8 cellular contexts compared by ENCODE assay signal in genomic region chr1:148150945-148151879, GRCh38. TPM values are rescaled to one million over a fixed set of nuclear protein-coding genes. Genes with fewer than 3 reads are reported as not detected.
DNase-seq lines count a peak whose midpoint lies in the region; ATAC-seq and TF ChIP-seq lines count a peak whose summit lies in the region.
"Not testable (repeated sequence)": the region's sequence is repeated elsewhere in the genome, so short reads cannot be mapped to it uniquely, and the experiment has no call there.

No MANE protein-coding gene starts in this region.

- peaks cover 11 to 18% (median 15%) of the 10 kb centered on the region in 3 donors for H3K4me1 Mint-ChIP-seq in T-cell

- not testable (repeated sequence) for H3K36me3 Mint-ChIP-seq in T-cell

- H3K4me3 ChIP-seq in HFF-Myc (replicated peaks; ENCODE audit: low read depth, low read length), result peak overlapping the region; percentile 56
- peak overlapping the region; percentile 59 for H3K4me3 ChIP-seq in astrocyte of the spinal cord (ENCODE audit: low read depth, low read length)
- H3K4me3 ChIP-seq in heart right ventricle, result peak overlapping the region; percentile 67 to 88 (median 74)
- H3K4me3 ChIP-seq in neuron (ENCODE audit: low read length), result peak overlapping the region; percentile 60
- H3K4me3 ChIP-seq in urinary bladder (ENCODE audit: low read depth, low read length), result peak overlapping the region; percentile 56

- H3K4me3 Mint-ChIP-seq in T-cell, result peak overlapping the region; percentile 95 to 98 (median 96)

- H3K27ac ChIP-seq in heart right ventricle, result peak overlapping the region in 9 of 10 donors; percentile 66 to 89 (median 79)
- not testable (repeated sequence) for H3K27ac ChIP-seq in urinary bladder (ENCODE audit: low read depth)

- POLR2A ChIA-PET in T-cell (lab: Charles Lee), result interaction anchor here in 1 of 2 donors (0.6 kb wide), 1 partner anchor 113 kb away, joined by 3 read pairs; no protein-coding TSS in a partner anchor

- H3K4me1 ChIP-seq in heart right ventricle; neuron (ENCODE audit: insufficient read depth, low read length); urinary bladder (ENCODE audit: insufficient read depth): not testable (repeated sequence)

- not testable (repeated sequence) for H3K36me3 ChIP-seq in heart right ventricle; neuron (ENCODE audit: insufficient read depth, low read length); urinary bladder (ENCODE audit: insufficient read depth)

- intact Hi-C loops in heart right ventricle (cut with DNase I), result not testable (repeated sequence)

- 7 to 8% methylated on average over 52 of the region's 63 CpGs for WGBS in heart right ventricle, 2 donors
- WGBS in urinary bladder, result 5% methylated on average over 52 of the region's 63 CpGs

- H3K27me3 Mint-ChIP-seq in T-cell, result not testable (repeated sequence)

- H3K9me3 Mint-ChIP-seq in T-cell, result not testable (repeated sequence)

- H3K9me3 ChIP-seq in heart right ventricle; neuron (ENCODE audit: low read length): not testable (repeated sequence)

- in situ Hi-C loops in GM13976 (cut with MboI; ENCODE audit: low sequenced_read_pairs, unreplicated experiment); KBM-7 (cut with MboI; ENCODE audit: low pct_unique_long_range_greater_than_20kb, low sequenced_read_pairs); astrocyte of the spinal cord (cut with HindIII; ENCODE audit: low sequenced_read_pairs): not testable (repeated sequence)

- H3K27ac Mint-ChIP-seq in T-cell, result peak overlapping the region; percentile 71 to 89

- TF ChIP-seq CTCF in GM13976 (IDR thresholded peaks at IDR 0.05; ENCODE audit: borderline replicate concordance, control extremely low read depth, extremely low read depth, insufficient read depth, missing control alignments); HFF-Myc (IDR thresholded peaks at IDR 0.05; ENCODE audit: low read depth, low read length, missing control alignments); astrocyte of the spinal cord (IDR thresholded peaks at IDR 0.05; ENCODE audit: low read depth, low read length); heart right ventricle (IDR thresholded peaks at IDR 0.05): not testable (repeated sequence)

- H3K27me3 ChIP-seq in heart right ventricle; neuron (ENCODE audit: insufficient read depth, low read length): not testable (repeated sequence)

- ATAC-seq in T-cell (replicated peaks in 1 of 4) (peak; percentile 28 to 44 (median 36)), heart right ventricle (peak; percentile 51 to 84 (median 71))

- H2AFZ ChIP-seq in neuron (ENCODE audit: low read depth, low read length), result peak overlapping the region; percentile 3

- CTCF ChIA-PET in T-cell (lab: Charles Lee), result not testable (repeated sequence)

- DNase-seq in GM13976 (ENCODE audit: low spot score), result peak; percentile 21
- not testable (repeated sequence) for DNase-seq in HFF-Myc (ENCODE audit: extremely low read depth, low read depth)
- peak; percentile 25 for DNase-seq in KBM-7
- DNase-seq in T-cell, result peak in 10 of 34 experiments; percentile 14 to 30 (median 22)
- peak; percentile 22 for DNase-seq in astrocyte of the spinal cord (ENCODE audit: low read depth, low spot score)
- DNase-seq in heart right ventricle, result peak; percentile 38 to 46

RNA-seq across cellular contexts. Expression of gene NBPF11, which starts 0.9 kb away (rescaled TPM):
- total RNA-seq in T-cell (10 to 100 TPM; 22.6 to 27.3 (median 23.6) TPM), heart right ventricle (1 to 10 TPM; 2.6 to 4.6 (median 3.0) TPM), urinary bladder (16.5 TPM)
- polyA plus RNA-seq in heart right ventricle (1 to 10 TPM; 2.0 to 7.2 TPM), urinary bladder (7.7 TPM)
